ENCODE assay signal across 2 cellular contexts in the genomic region with DNA sequence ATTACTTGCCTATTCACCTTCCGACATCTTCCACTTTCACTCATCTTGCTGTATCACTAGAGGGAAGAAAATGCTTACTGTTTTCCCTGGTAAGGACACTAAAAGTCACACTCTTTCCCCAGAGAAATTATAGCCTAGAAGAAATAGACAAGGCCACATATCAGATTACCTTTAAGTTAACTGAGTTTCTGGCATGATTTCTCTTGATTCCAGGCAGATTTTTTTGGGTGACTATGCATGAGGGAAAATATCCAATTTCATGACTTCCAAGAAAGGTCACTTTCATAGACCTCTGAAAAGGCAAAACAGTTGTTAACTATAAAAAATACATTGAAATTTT.
TF ChIP-seq lines count a peak whose summit lies in the region.

No MANE protein-coding gene starts in this region.

TF ChIP-seq in A549, 52 proteins besides CTCF, POLR2A, EP300 and RAD21:
- TF ChIP-seq MAFK (IDR thresholded peaks at IDR 0.05; ENCODE audit: partially characterized antibody): no peak
- no peak for TF ChIP-seq RARB (CRISPR knock-in tag; IDR thresholded peaks at IDR 0.05)
- no peak for TF ChIP-seq FOXS1 (CRISPR knock-in tag; IDR thresholded peaks at IDR 0.05)
- TF ChIP-seq, protein P1, sequence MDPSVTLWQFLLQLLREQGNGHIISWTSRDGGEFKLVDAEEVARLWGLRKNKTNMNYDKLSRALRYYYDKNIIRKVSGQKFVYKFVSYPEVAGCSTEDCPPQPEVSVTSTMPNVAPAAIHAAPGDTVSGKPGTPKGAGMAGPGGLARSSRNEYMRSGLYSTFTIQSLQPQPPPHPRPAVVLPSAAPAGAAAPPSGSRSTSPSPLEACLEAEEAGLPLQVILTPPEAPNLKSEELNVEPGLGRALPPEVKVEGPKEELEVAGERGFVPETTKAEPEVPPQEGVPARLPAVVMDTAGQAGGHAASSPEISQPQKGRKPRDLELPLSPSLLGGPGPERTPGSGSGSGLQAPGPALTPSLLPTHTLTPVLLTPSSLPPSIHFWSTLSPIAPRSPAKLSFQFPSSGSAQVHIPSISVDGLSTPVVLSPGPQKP (IDR thresholded peaks at IDR 0.05; ENCODE audit: low read depth, low read length): no peak
- no peak for TF ChIP-seq SREBF2 (IDR thresholded peaks at IDR 0.05)
- no peak for TF ChIP-seq NR3C1 (IDR thresholded peaks at IDR 0.05)
- no peak for TF ChIP-seq EHF (CRISPR knock-in tag; IDR thresholded peaks at IDR 0.05)
TF ChIP-seq in A549: peak in this region for 0.

TF ChIP-seq in HEK293, 187 proteins besides CTCF, POLR2A, EP300 and RAD21:
- TF ChIP-seq ZNF423 (tag by site-specific recombination; IDR thresholded peaks at IDR 0.05): no peak
- 0 out of 2 replicates have a peak, but pooled peaks have one; percentile 13 for TF ChIP-seq ZXDB (tag by site-specific recombination; IDR thresholded peaks at IDR 0.05)
- TF ChIP-seq, protein P2, sequence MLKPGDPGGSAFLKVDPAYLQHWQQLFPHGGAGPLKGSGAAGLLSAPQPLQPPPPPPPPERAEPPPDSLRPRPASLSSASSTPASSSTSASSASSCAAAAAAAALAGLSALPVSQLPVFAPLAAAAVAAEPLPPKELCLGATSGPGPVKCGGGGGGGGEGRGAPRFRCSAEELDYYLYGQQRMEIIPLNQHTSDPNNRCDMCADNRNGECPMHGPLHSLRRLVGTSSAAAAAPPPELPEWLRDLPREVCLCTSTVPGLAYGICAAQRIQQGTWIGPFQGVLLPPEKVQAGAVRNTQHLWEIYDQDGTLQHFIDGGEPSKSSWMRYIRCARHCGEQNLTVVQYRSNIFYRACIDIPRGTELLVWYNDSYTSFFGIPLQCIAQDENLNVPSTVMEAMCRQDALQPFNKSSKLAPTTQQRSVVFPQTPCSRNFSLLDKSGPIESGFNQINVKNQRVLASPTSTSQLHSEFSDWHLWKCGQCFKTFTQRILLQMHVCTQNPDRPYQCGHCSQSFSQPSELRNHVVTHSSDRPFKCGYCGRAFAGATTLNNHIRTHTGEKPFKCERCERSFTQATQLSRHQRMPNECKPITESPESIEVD (tag by site-specific recombination; IDR thresholded peaks at IDR 0.05): peak; percentile 80
- TF ChIP-seq SP7 (tag by site-specific recombination; IDR thresholded peaks at IDR 0.05): peak; percentile 45; the same call in 1 of the 2 replicates
- no peak for TF ChIP-seq KLF7 (tag by site-specific recombination; IDR thresholded peaks at IDR 0.05; ENCODE audit: borderline replicate concordance)
- TF ChIP-seq PRDM1 (tag by site-specific recombination; IDR thresholded peaks at IDR 0.05): peak; percentile 88
